In the genomic region with DNA sequence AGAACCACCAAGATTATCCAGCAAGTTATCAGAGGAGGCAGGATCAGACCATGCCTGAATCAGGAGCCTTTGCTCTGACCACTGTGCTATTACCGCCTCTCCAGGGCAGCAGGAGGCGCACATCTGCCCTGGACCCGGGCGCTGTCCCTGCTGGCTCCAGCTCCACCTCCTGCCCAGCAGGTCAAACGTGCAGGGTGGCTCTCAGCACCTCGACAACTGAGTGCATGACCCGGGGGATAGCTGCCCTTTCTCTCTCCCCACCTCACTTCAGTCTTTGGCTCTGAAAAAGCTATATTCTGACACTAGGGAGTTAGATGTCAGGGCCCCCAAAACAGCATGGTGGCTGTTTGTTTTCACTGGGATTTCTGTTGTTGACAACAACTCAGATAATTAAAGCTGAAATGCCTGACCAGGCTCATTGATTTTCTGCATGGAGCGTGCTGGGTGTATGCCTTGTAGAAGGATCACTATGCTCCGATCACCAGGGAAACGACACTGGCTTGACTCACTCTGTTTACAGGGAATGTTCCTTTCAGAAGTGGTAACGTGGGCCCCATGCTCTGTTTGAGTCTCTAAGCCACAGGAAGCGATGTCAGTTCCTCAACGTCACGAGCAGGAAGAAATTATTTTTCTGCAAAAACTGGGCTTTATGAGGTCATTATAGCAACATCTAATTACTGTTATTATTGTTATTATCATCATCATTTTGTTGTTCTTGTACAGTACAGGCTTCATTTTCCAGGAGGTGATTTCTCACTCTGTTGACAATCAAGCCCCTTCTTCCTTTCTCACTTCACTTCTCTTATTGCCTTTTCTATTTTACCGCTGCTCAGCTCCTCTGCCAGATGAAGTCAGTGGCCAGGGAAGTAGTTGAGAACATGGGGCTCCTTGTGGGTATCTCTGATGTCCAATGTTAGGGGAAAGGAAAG, we compare ENCODE assay signal across 8 cellular contexts.
A peak's percentile ranks its signal among the peaks of the same experiment; 100 is the strongest.
DNase-seq lines count a peak whose midpoint lies in the region; ATAC-seq and TF ChIP-seq lines count a peak whose summit lies in the region.

No MANE protein-coding gene starts in this region.

- H3K27ac ChIP-seq in BLaER1 treated with 17β-estradiol and CSF1 and Interleukin-3, amounts not matched to agents 10 nM and 100 nM, result peak overlapping the region; percentile 27 to 94 (median 57); a peak in 21 of 22 replicates
- H3K27ac ChIP-seq in SU-DHL-6 (ENCODE audit: low read depth, low read length), result no peak overlapping the region
- H3K27ac ChIP-seq in heart right ventricle, result peak overlapping the region; percentile 27 to 92 (median 72)
- peak overlapping the region; percentile 62 for H3K27ac ChIP-seq in psoas muscle
- H3K27ac ChIP-seq in uterus, result peak overlapping the region; percentile 77 to 98

- peak; percentile 47 to 71 for TF ChIP-seq POLR2A in uterus (IDR thresholded peaks at IDR 0.05)

- no peaks in the 10 kb centered on the region for H3K9me3 ChIP-seq in BLaER1 treated with 17β-estradiol and CSF1 and Interleukin-3, amounts not matched to agents 10 nM and 100 nM (replicated peaks in 1 of 11)
- H3K9me3 ChIP-seq in SU-DHL-6 (ENCODE audit: insufficient read depth, low read length), result no peaks in the 10 kb centered on the region
- no peaks in the 10 kb centered on the region for H3K9me3 ChIP-seq in heart right ventricle
- no peaks in the 10 kb centered on the region for H3K9me3 ChIP-seq in psoas muscle
- no peaks in the 10 kb centered on the region for H3K9me3 ChIP-seq in uterus

- H3K9ac ChIP-seq in BLaER1 treated with 17β-estradiol and CSF1 and Interleukin-3, amounts not matched to agents 10 nM and 100 nM, result peak overlapping the region in 5 of 11 experiments; percentile 6 to 81 (median 69); a peak in 12 of 22 replicates
- H3K9ac ChIP-seq in SU-DHL-6 (ENCODE audit: low read length), result no peak overlapping the region

- intact Hi-C loops in heart right ventricle (cut with DNase I) (loop anchor here in 2 of 10 donors (10.0 kb wide), 1 partner anchor 133 kb away; the partner anchor contains the start of gene PPP1CB (in 2 of the 2)), psoas muscle (cut with DNase I) (no loop called here), uterus (cut with DNase I; ENCODE audit: low total_unique reads) (no loop called here)

- H3K4me2 ChIP-seq in BLaER1 treated with 17β-estradiol and CSF1 and Interleukin-3, amounts not matched to agents 10 nM and 100 nM, result peak overlapping the region; percentile 74 to 90 (median 85)
- peak overlapping the region; percentile 5 for H3K4me2 ChIP-seq in SU-DHL-6 (ENCODE audit: low read depth, low read length, poor library complexity, severe bottlenecking)

- peaks cover 47 to 81% (median 52%) of the 10 kb centered on the region in 10 experiments for H3K4me1 ChIP-seq in BLaER1 treated with 17β-estradiol and CSF1 and Interleukin-3, amounts not matched to agents 10 nM and 100 nM
- H3K4me1 ChIP-seq in heart right ventricle (peaks cover 14 to 62% (median 44%) of the 10 kb centered on the region in 9 donors), psoas muscle (peaks cover 41% of the 10 kb centered on the region), uterus (peaks cover 16 to 21% of the 10 kb centered on the region in 2 donors)

- H3K27me3 ChIP-seq in BLaER1 treated with 17β-estradiol and CSF1 and Interleukin-3, amounts not matched to agents 10 nM and 100 nM, result no peaks in the 10 kb centered on the region
- H3K27me3 ChIP-seq in SU-DHL-6 (ENCODE audit: low read length) (no peaks in the 10 kb centered on the region), heart right ventricle (no peaks in the 10 kb centered on the region), psoas muscle (ENCODE audit: insufficient read depth in 3 of 3, low read length in 2 of 3) (no peaks in the 10 kb centered on the region), uterus (no peaks in the 10 kb centered on the region)

- ATAC-seq in heart right ventricle (peak; percentile 70 to 94 (median 86)), psoas muscle (peak in 3 of 4 donors; percentile 53 to 73 (median 58)), HG03108 (IDR thresholded peaks at IDR 0.05; ENCODE audit: unreplicated experiment) (no peak)

- no peaks in the 10 kb centered on the region for H3K36me3 ChIP-seq in BLaER1 treated with 17β-estradiol and CSF1 and Interleukin-3, amounts not matched to agents 10 nM and 100 nM
- H3K36me3 ChIP-seq in SU-DHL-6 (ENCODE audit: low read length) (no peaks in the 10 kb centered on the region), heart right ventricle (peaks cover 0 to 4% (median 0%) of the 10 kb centered on the region in 9 donors), psoas muscle (ENCODE audit: insufficient read depth in 1 of 2, low read depth in 1 of 2) (no peaks in the 10 kb centered on the region), uterus (no peaks in the 10 kb centered on the region)

- peak overlapping the region in 4 of 10 experiments; percentile 3 to 15 (median 9); a peak in 4 of 20 replicates for H3K4me3 ChIP-seq in BLaER1 treated with 17β-estradiol and CSF1 and Interleukin-3, amounts not matched to agents 10 nM and 100 nM
- no peak overlapping the region for H3K4me3 ChIP-seq in SU-DHL-6 (ENCODE audit: insufficient read depth, low read length, poor library complexity, severe bottlenecking)
- peak overlapping the region in 1 of 10 donors; percentile 27 for H3K4me3 ChIP-seq in heart right ventricle
- no peak overlapping the region for H3K4me3 ChIP-seq in psoas muscle
- no peak overlapping the region for H3K4me3 ChIP-seq in uterus

- H3K9me2 ChIP-seq in SU-DHL-6 (replicated peaks; ENCODE audit: insufficient read depth, low read length), result no peaks in the 10 kb centered on the region

- no peaks in the 10 kb centered on the region for H4K20me1 ChIP-seq in BLaER1 treated with 17β-estradiol and CSF1 and Interleukin-3, amounts not matched to agents 10 nM and 100 nM
- H4K20me1 ChIP-seq in SU-DHL-6 (ENCODE audit: low read depth, low read length), result no peaks in the 10 kb centered on the region

- no peak overlapping the region for H2AFZ ChIP-seq in SU-DHL-6 (ENCODE audit: low read depth, low read length, severe bottlenecking)

- no peaks in the 10 kb centered on the region for H3K79me2 ChIP-seq in SU-DHL-6 (ENCODE audit: insufficient read depth, low read length)

- DNase-seq in amniotic epithelial cell (ENCODE audit: low read depth) (peak; percentile 97), heart right ventricle (peak in 1 of 2 donors; percentile 84), psoas muscle (peak; percentile 56 to 68), uterus (peak; percentile 73 to 93)

- no peaks in the 10 kb centered on the region for H3F3A ChIP-seq in SU-DHL-6 (ENCODE audit: insufficient read depth)

- 34 to 37% methylated on average over 15 of the region's 15 CpGs for WGBS in heart right ventricle, 2 donors
- WGBS in psoas muscle, 3 donors, result 26 to 41% (median 26%) methylated on average over 15 of the region's 15 CpGs

- TF ChIP-seq RAD21 in Ishikawa (IDR thresholded peaks at IDR 0.05; ENCODE audit: low read depth), result peak; percentile 75

- no peak; the same call in 1 of the 2 replicates for TF ChIP-seq EP300 in Ishikawa (IDR thresholded peaks at IDR 0.05; ENCODE audit: borderline replicate concordance)

- TF ChIP-seq CTCF in SU-DHL-6 (IDR thresholded peaks at IDR 0.05; ENCODE audit: insufficient read depth, low read length, poor library complexity, severe bottlenecking) (no peak), heart right ventricle (IDR thresholded peaks at IDR 0.05) (peak in 7 of 9 donors; percentile 7 to 48 (median 38)), psoas muscle (IDR thresholded peaks at IDR 0.05) (no peak), uterus (IDR thresholded peaks at IDR 0.05) (peak in 2 of 4 experiments; percentile 8 to 22)

TF ChIP-seq in Ishikawa, 13 proteins besides CTCF, POLR2A, EP300 and RAD21 (continues in another document):
- TF ChIP-seq TAF1 (IDR thresholded peaks at IDR 0.05; ENCODE audit: low read depth) (no peak), YY1 (IDR thresholded peaks at IDR 0.05; ENCODE audit: low read depth) (0 out of 2 replicates have a peak, but pooled peaks have one; percentile 30), CEBPB (IDR thresholded peaks at IDR 0.05) (no peak), MAX (IDR thresholded peaks at IDR 0.05) (peak; percentile 73; the same call in 1 of the 2 replicates), TEAD4 (IDR thresholded peaks at IDR 0.05) (peak; percentile 17; the same call in 1 of the 2 replicates), ZBTB7A (IDR thresholded peaks at IDR 0.05; ENCODE audit: low read depth) (no peak), TCF12 (IDR thresholded peaks at IDR 0.05; ENCODE audit: low read depth) (peak; percentile 73), CREB1 (IDR thresholded peaks at IDR 0.05; ENCODE audit: low read depth) (no peak), FOXM1 (IDR thresholded peaks at IDR 0.05; ENCODE audit: borderline replicate concordance, low read depth) (no peak)
- TF ChIP-seq, protein P1, sequence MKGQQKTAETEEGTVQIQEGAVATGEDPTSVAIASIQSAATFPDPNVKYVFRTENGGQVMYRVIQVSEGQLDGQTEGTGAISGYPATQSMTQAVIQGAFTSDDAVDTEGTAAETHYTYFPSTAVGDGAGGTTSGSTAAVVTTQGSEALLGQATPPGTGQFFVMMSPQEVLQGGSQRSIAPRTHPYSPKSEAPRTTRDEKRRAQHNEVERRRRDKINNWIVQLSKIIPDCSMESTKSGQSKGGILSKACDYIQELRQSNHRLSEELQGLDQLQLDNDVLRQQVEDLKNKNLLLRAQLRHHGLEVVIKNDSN (IDR thresholded peaks at IDR 0.05), result no peak

Comparison
In these comparisons a context has a peak if more than half of its experiments do, and no peak if none do; other contexts are left out.
1. CTCF ChIP-seq: peak in heart right ventricle (7 of 9); none in SU-DHL-6 (single experiment) and psoas muscle (single experiment).